Comparison of ENCODE assay signal across 21 cellular contexts in genomic region chr10:79256264-79256806, GRCh38.
DNase-seq lines count a peak whose midpoint lies in the region; ATAC-seq and TF ChIP-seq lines count a peak whose summit lies in the region.
"Had no signal": no experiment of that assay in that cellular context is flagged by ENCODE, and none has a peak within 500 bp of the region (broad histone marks: within the 10 kb centered on the region; RNA-seq: fewer than 3 reads in every experiment).

No MANE protein-coding gene starts in this region.

- peaks cover 8% of the 10 kb centered on the region; the same call in 1 of the 2 replicates for H4K20me1 ChIP-seq in KMS-11 (ENCODE audit: insufficient read depth)

- H3K18ac ChIP-seq in neuronal stem cell (ENCODE audit: low read length): peak overlapping the region; percentile 61

- H3K4me1 ChIP-seq in KMS-11 (ENCODE audit: low read depth, poor library complexity, severe bottlenecking) (peaks cover 79% of the 10 kb centered on the region), neuronal stem cell (ENCODE audit: control insufficient read depth in 2 of 2, insufficient read depth in 1 of 2, low read depth in 1 of 2, low read length in 2 of 2) (peaks cover 16 to 19% of the 10 kb centered on the region in 2 donors), stomach smooth muscle (ENCODE audit: control insufficient read depth, insufficient read depth, low read length) (peaks cover 56% of the 10 kb centered on the region)
- H3K4me1 ChIP-seq: A549 had no signal

- H2BK120ac ChIP-seq in neuronal stem cell (ENCODE audit: low read depth, low read length): no peak overlapping the region

- no peaks in the 10 kb centered on the region for H3K9me3 Mint-ChIP-seq in central memory CD8-positive, alpha-beta T cell

- H3K27ac Mint-ChIP-seq in central memory CD8-positive, alpha-beta T cell (ENCODE audit: low read depth): peak overlapping the region; percentile 61

- H3K4ac ChIP-seq in neuronal stem cell (ENCODE audit: low read length): no peak overlapping the region

- peak overlapping the region; percentile 52 for H3K23ac ChIP-seq in neuronal stem cell (ENCODE audit: low read depth, low read length, poor library complexity)

- H3K4me3 ChIP-seq in KMS-11 (IDR thresholded peaks at IDR 0.05; ENCODE audit: insufficient read depth, low read depth, low read length): no peak overlapping the region
- H3K4me3 ChIP-seq in neuronal stem cell (ENCODE audit: low read length in 2 of 2): no peak overlapping the region
- no peak overlapping the region for H3K4me3 ChIP-seq in stomach smooth muscle (ENCODE audit: low read length in 2 of 2)
- H3K4me3 ChIP-seq: A549, MG63 had no signal

- H3K27ac ChIP-seq in KMS-11 (no peak overlapping the region), neuronal stem cell (replicated peaks; ENCODE audit: low read length) (no peak overlapping the region), stomach smooth muscle (ENCODE audit: low read length) (peak overlapping the region; percentile 18)
- H3K27ac ChIP-seq: A549 had no signal

- DNase-seq in central memory CD8-positive, alpha-beta T cell (ENCODE audit: low spot score in 2 of 2): no peak
- no peak for DNase-seq in neuronal stem cell (ENCODE audit: low spot score)
- no peak for DNase-seq in AG08396 (ENCODE audit: low spot score)
- no peak for DNase-seq in GDM1 (lab: John Stamatoyannopoulos, UW)
- DNase-seq in activated gamma-delta T cell treated with Interleukin-2 at 50 U/mL for 16 hours: no peak
- DNase-seq: BE2C; DMS53; GOT3; MG63; NCI-H1092; NCI-H1436; NCI-H1930; NCI-H226; NCI-H510A treated with DMSO at 0.1 percent for 48 hours; NCI-H774; NK-92 treated with Interleukin-12 subunit alpha and Interleukin-12 subunit beta, amount 100 ng/mL, for 24 hours; SIG-M5 had no signal

- no peak overlapping the region for H4K8ac ChIP-seq in neuronal stem cell (ENCODE audit: low read depth, low read length)

- no peak for ATAC-seq in central memory CD8-positive, alpha-beta T cell (replicated peaks; ENCODE audit: extremely low read depth, poor library complexity, severe bottlenecking)
- ATAC-seq: A549, HCT116 had no signal

- no peak overlapping the region for H2BK12ac ChIP-seq in neuronal stem cell (ENCODE audit: low read length)

- H3K14ac ChIP-seq in neuronal stem cell (ENCODE audit: low read length): no peak overlapping the region

- peaks cover 7% of the 10 kb centered on the region for H3K36me3 Mint-ChIP-seq in central memory CD8-positive, alpha-beta T cell (ENCODE audit: insufficient read depth)

- H3K4me1 Mint-ChIP-seq in central memory CD8-positive, alpha-beta T cell: peaks cover 56% of the 10 kb centered on the region

- no CpG with 5 or more reads among the region's 3 CpGs for WGBS in neuronal stem cell (ENCODE audit: extremely low coverage in 2 of 2, insufficient read length in 2 of 2, insufficient replicate concordance in 1 of 2), 2 donors

- H2BK5ac ChIP-seq in neuronal stem cell (ENCODE audit: low read length): no peak overlapping the region

- H3K9me3 ChIP-seq in neuronal stem cell (replicated peaks in 1 of 2; ENCODE audit: control insufficient read depth in 2 of 2, insufficient read depth in 1 of 2, low read depth in 1 of 2, low read length in 2 of 2): no peaks in the 10 kb centered on the region
- H3K9me3 ChIP-seq in stomach smooth muscle (ENCODE audit: control insufficient read depth in 2 of 2, low read length in 2 of 2): no peaks in the 10 kb centered on the region
- H3K9me3 ChIP-seq: A549, BE2C, MG63 had no signal

- H3K27me3 ChIP-seq in KMS-11 (ENCODE audit: insufficient read depth, low read depth) (no peaks in the 10 kb centered on the region), neuronal stem cell (ENCODE audit: control insufficient read depth in 3 of 3, insufficient read depth in 3 of 3, low read depth in 1 of 3, low read length in 3 of 3) (no peaks in the 10 kb centered on the region), stomach smooth muscle (ENCODE audit: control insufficient read depth in 1 of 2, insufficient read depth in 2 of 2, low read length in 2 of 2) (no peaks in the 10 kb centered on the region)
- H3K27me3 ChIP-seq: BE2C, MG63 had no signal

- peak overlapping the region; percentile 84; the same call in 1 of the 2 replicates for H3K4me2 ChIP-seq in KMS-11
- H3K4me2 ChIP-seq in neuronal stem cell (ENCODE audit: insufficient read depth, low read length, poor library complexity, severe bottlenecking): no peak overlapping the region
- H3K4me2 ChIP-seq: A549 had no signal

- no peak overlapping the region for H2AK5ac ChIP-seq in neuronal stem cell (ENCODE audit: low read depth, low read length)

- H3K79me2 ChIP-seq in KMS-11 (ENCODE audit: insufficient read depth, low read depth): peaks cover 79% of the 10 kb centered on the region

- TF ChIP-seq CTCF in KMS-11 (conservative IDR thresholded peaks at IDR 0.05; ENCODE audit: low read depth, low read length): no peak

- no peaks in the 10 kb centered on the region for H3K27me3 Mint-ChIP-seq in central memory CD8-positive, alpha-beta T cell

- H3K36me3 ChIP-seq in KMS-11 (ENCODE audit: insufficient read depth) (no peaks in the 10 kb centered on the region), neuronal stem cell (replicated peaks in 1 of 2; ENCODE audit: control insufficient read depth in 2 of 2, insufficient read depth in 2 of 2, low read length in 2 of 2) (peaks cover 4 to 77% of the 10 kb centered on the region in 2 donors), stomach smooth muscle (ENCODE audit: control insufficient read depth in 2 of 2, insufficient read depth in 2 of 2, low read length in 2 of 2) (peaks cover 0 to 6% of the 10 kb centered on the region in 2 donors)

- no peak overlapping the region for H3K4me3 Mint-ChIP-seq in central memory CD8-positive, alpha-beta T cell

- H4K91ac ChIP-seq in neuronal stem cell (ENCODE audit: low read depth, low read length, poor library complexity): no peak overlapping the region

- peaks cover 6% of the 10 kb centered on the region for H3K79me1 ChIP-seq in neuronal stem cell (ENCODE audit: low read depth, low read length)

- H3K9ac ChIP-seq in KMS-11 (no peak overlapping the region), neuronal stem cell (ENCODE audit: low read depth, low read length, poor library complexity) (no peak overlapping the region), stomach smooth muscle (ENCODE audit: low read length in 2 of 2) (no peak overlapping the region)

- no peak overlapping the region for H2AFZ ChIP-seq in KMS-11 (ENCODE audit: low read depth)
- H2AFZ ChIP-seq in neuronal stem cell (ENCODE audit: low read length): no peak overlapping the region

- no peak overlapping the region for H2BK15ac ChIP-seq in neuronal stem cell (ENCODE audit: low read length)
